Comparison of ENCODE assay signal across 8 cellular contexts in genomic region chr5:115461506-115462290, GRCh38.
DNase-seq lines count a peak whose midpoint lies in the region; ATAC-seq, FAIRE-seq and TF ChIP-seq lines count a peak whose summit lies in the region.

No MANE protein-coding gene starts in this region.

- peak; percentile 89 for FAIRE-seq in H54 (lab: Jason Lieb, UNC)

- H3K27ac ChIP-seq in SJSA1: peak overlapping the region; percentile 77
- H3K27ac ChIP-seq in Karpas-422 (ENCODE audit: low read length): no peak overlapping the region

- TF ChIP-seq POLR2A in H54 (IDR thresholded peaks at IDR 0.05; ENCODE audit: low read depth, low read length): no peak

- no peak overlapping the region for H3K9ac ChIP-seq in Karpas-422 (ENCODE audit: low read length)

- no peaks in the 10 kb centered on the region for H4K20me1 ChIP-seq in Karpas-422 (ENCODE audit: insufficient read depth, low read depth, low read length)

- ATAC-seq in GM21786 (IDR thresholded peaks at IDR 0.05; ENCODE audit: unreplicated experiment): no peak

- H3K79me2 ChIP-seq in Karpas-422 (ENCODE audit: low read length): no peaks in the 10 kb centered on the region

- H3K4me1 ChIP-seq in SJSA1 (replicated peaks) (peaks cover 36% of the 10 kb centered on the region), Karpas-422 (ENCODE audit: low read length) (peaks cover 3% of the 10 kb centered on the region; the same call in 1 of the 2 replicates)

- in situ Hi-C loops in Caki2 (cut with HindIII; ENCODE audit: low pct_unique_long_range_greater_than_20kb, low sequenced_read_pairs): no loop called here

- H3K9me3 ChIP-seq in SJSA1 (replicated peaks) (no peaks in the 10 kb centered on the region), Karpas-422 (ENCODE audit: low read length) (no peaks in the 10 kb centered on the region)

- H2AFZ ChIP-seq in Karpas-422 (ENCODE audit: low read length): no peak overlapping the region

- no peak overlapping the region for H3K4me3 ChIP-seq in SJSA1
- H3K4me3 ChIP-seq in Karpas-422 (ENCODE audit: low read length): no peak overlapping the region

- H3K27me3 ChIP-seq in SJSA1 (replicated peaks) (no peaks in the 10 kb centered on the region), Karpas-422 (ENCODE audit: low read length) (no peaks in the 10 kb centered on the region)

- H3K4me2 ChIP-seq in Karpas-422 (ENCODE audit: low read depth, low read length, poor library complexity, severe bottlenecking): no peak overlapping the region

- no peaks in the 10 kb centered on the region for H3K36me3 ChIP-seq in SJSA1
- H3K36me3 ChIP-seq in Karpas-422 (ENCODE audit: insufficient read depth, low read length): no peaks in the 10 kb centered on the region

- DNase-seq in Caki2 (ENCODE audit: low read depth) (peak; percentile 69), H54 (ENCODE audit: insufficient read length, low spot score) (peak; percentile 48), SJSA1 (ENCODE audit: low read depth in 1 of 2, low spot score in 2 of 2) (peak; percentile 85 to 94), glomerular visceral epithelial cell (ENCODE audit: extremely low spot score) (peak; percentile 80), Karpas-422 (no peak), 8988T (no peak), superior temporal gyrus (ENCODE audit: extremely low spot score) (no peak)

- H3K9me2 ChIP-seq in Karpas-422 (replicated peaks; ENCODE audit: insufficient read depth, low read length): no peaks in the 10 kb centered on the region

Comparison
In these comparisons a context has a peak if more than half of its experiments do, and no peak if none do; other contexts are left out.
1. DNase-seq: peak in Caki2 (single experiment), H54 (single experiment), SJSA1 (2 of 2) and glomerular visceral epithelial cell (single experiment); none in Karpas-422 (single experiment), 8988T (single experiment) and superior temporal gyrus (single experiment).